In the genomic region with DNA sequence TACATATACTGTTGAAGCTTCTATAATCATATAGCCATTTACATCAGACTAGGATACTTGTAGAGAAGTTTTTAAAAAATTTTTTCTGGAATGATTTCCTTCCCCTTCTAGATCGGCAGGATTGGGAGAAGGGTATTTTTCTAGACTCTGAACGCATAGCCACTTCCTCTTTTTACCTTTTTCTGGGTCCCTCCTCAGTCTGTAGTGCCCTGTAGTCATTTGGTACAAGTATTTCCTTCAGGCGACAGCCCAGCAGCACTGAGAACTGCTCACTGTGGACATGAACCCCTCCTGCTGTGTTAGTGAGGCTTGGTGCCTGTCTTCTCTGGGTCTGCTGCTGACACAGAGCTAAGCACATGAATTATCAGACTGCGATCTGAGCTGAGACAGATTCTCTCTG, we compare ENCODE assay signal across 12 cellular contexts.
DNase-seq lines count a peak whose midpoint lies in the region; ATAC-seq and TF ChIP-seq lines count a peak whose summit lies in the region.
"Had no signal": no experiment of that assay in that cellular context is flagged by ENCODE, and none has a peak within 500 bp of the region (broad histone marks: within the 10 kb centered on the region; RNA-seq: fewer than 3 reads in every experiment).

No MANE protein-coding gene starts in this region.

- in situ Hi-C loops in ACHN (cut with HindIII; ENCODE audit: low pct_ligation_motif_present, low pct_unique_long_range_greater_than_20kb, low sequenced_read_pairs) = no loop called here

- no peak for TF ChIP-seq CTCF in nephron progenitor cell (IDR thresholded peaks at IDR 0.05)

- H3K4me3 Mint-ChIP-seq in nephron progenitor cell = no peak overlapping the region
- H3K4me3 Mint-ChIP-seq: activated CD4-positive, alpha-beta T cell treated with anti-CD3 and anti-CD28 coated beads, Interleukin-2, amount 10 ng/mL, durations not matched to agents 24 days and 14 days; H9; stimulated activated naive CD8-positive, alpha-beta T cell treated with anti-CD3 and anti-CD28 coated beads, Interleukin-15, amount 100 ng/mL, for 72 hours had no signal

- H3K27me3 Mint-ChIP-seq in nephron progenitor cell (ENCODE audit: low read depth, poor library complexity) = no peaks in the 10 kb centered on the region
- H3K27me3 Mint-ChIP-seq: activated CD4-positive, alpha-beta T cell treated with anti-CD3 and anti-CD28 coated beads, Interleukin-2, amount 10 ng/mL, durations not matched to agents 24 days and 14 days; stimulated activated naive CD8-positive, alpha-beta T cell treated with anti-CD3 and anti-CD28 coated beads, Interleukin-15, amount 100 ng/mL, for 72 hours had no signal

- H3K4me1 Mint-ChIP-seq in nephron progenitor cell = peaks cover 66% of the 10 kb centered on the region
- H3K4me1 Mint-ChIP-seq: activated CD4-positive, alpha-beta T cell treated with anti-CD3 and anti-CD28 coated beads, Interleukin-2, amount 10 ng/mL, durations not matched to agents 24 days and 14 days had no signal

- peak; percentile 64 for ATAC-seq in GM19023 (IDR thresholded peaks at IDR 0.05; ENCODE audit: unreplicated experiment)
- ATAC-seq in HG02610 (IDR thresholded peaks at IDR 0.05; ENCODE audit: unreplicated experiment) = peak; percentile 86
- peak; percentile 79 for ATAC-seq in HG03442 (IDR thresholded peaks at IDR 0.05; ENCODE audit: unreplicated experiment)
- ATAC-seq: esophagus mucosa; stimulated activated naive CD8-positive, alpha-beta T cell treated with anti-CD3 and anti-CD28 coated beads, Interleukin-15, amount 100 ng/mL, for 72 hours had no signal

- H3K9me3 Mint-ChIP-seq in nephron progenitor cell = peaks cover 7% of the 10 kb centered on the region
- H3K9me3 Mint-ChIP-seq: activated CD4-positive, alpha-beta T cell treated with anti-CD3 and anti-CD28 coated beads, Interleukin-2, amount 10 ng/mL, durations not matched to agents 24 days and 14 days; H9 had no signal

- H3K27ac Mint-ChIP-seq in nephron progenitor cell = peak overlapping the region; percentile 87
- H3K27ac Mint-ChIP-seq: activated CD4-positive, alpha-beta T cell treated with anti-CD3 and anti-CD28 coated beads, Interleukin-2, amount 10 ng/mL, durations not matched to agents 24 days and 14 days had no signal

- peaks cover 30% of the 10 kb centered on the region for H3K36me3 Mint-ChIP-seq in nephron progenitor cell (ENCODE audit: low read depth)

- no peak for DNase-seq in nephron progenitor cell
- no peak for DNase-seq in DMS79 treated with DMSO at 0.1 percent for 48 hours (lab: John Stamatoyannopoulos, UW)
- DNase-seq in ACHN = no peak
- no peak for DNase-seq in activated CD4-positive, alpha-beta T cell treated with anti-CD3 and anti-CD28 coated beads, Interleukin-2, amount 50 U/mL, for 4 hours
- DNase-seq: activated CD4-positive, alpha-beta T cell treated with anti-CD3 and anti-CD28 coated beads, Interleukin-2, amount 10 ng/mL, durations not matched to agents 24 days and 14 days; H9; NCI-H187; stimulated activated naive CD8-positive, alpha-beta T cell treated with anti-CD3 and anti-CD28 coated beads, Interleukin-15, amount 100 ng/mL, for 72 hours had no signal
